In the genomic region with DNA sequence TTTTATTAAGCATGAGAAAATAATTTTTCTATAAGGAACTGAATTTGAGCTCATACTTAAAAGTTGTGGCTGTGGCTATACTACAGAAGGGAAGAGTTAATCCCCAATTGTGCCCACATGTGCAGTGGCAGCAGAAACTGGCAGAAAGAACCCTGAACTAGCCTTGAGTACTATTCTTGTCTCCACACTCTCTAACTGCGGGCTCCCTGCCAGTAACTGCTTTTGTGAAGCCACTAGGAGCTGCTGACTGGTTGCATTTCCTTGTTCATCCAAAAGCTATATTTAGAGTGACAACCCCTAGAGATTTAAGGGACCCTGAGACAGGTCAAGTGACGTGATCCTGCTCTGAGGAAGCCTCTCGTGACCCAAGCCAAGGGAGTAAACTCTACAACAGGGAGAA, we compare ENCODE assay signal across 14 cellular contexts.
DNase-seq lines count a peak whose midpoint lies in the region; ATAC-seq and TF ChIP-seq lines count a peak whose summit lies in the region.
"Had no signal": no experiment of that assay in that cellular context is flagged by ENCODE, and none has a peak within 500 bp of the region (broad histone marks: within the 10 kb centered on the region; RNA-seq: fewer than 3 reads in every experiment).

No MANE protein-coding gene starts in this region.

- in situ Hi-C loops in mammary epithelial cell (cut with MboI; ENCODE audit: low sequenced_read_pairs in 2 of 2) = no loop called here
- in situ Hi-C loops in HAP-1 (cut with MboI; ENCODE audit: low sequenced_read_pairs) = no loop called here

- H3K4me1 ChIP-seq in mammary epithelial cell (ENCODE audit: insufficient read depth, low read length) (peaks cover 9% of the 10 kb centered on the region), aorta (ENCODE audit: control insufficient read depth in 1 of 2, insufficient read depth in 2 of 2, low read length in 2 of 2) (no peaks in the 10 kb centered on the region), HAP-1 (no peaks in the 10 kb centered on the region)
- H3K4me1 ChIP-seq: A549, SJSA1 had no signal

- H3K36me3 ChIP-seq in mammary epithelial cell (ENCODE audit: insufficient read depth, low read length) (no peaks in the 10 kb centered on the region), aorta (ENCODE audit: control insufficient read depth in 1 of 2, insufficient read depth in 2 of 2, low read length in 1 of 2) (no peaks in the 10 kb centered on the region), HAP-1 (replicated peaks) (no peaks in the 10 kb centered on the region)
- H3K36me3 ChIP-seq: esophagus squamous epithelium, SJSA1 had no signal

- H3K79me2 ChIP-seq in mammary epithelial cell (ENCODE audit: insufficient read depth, low read length) = no peaks in the 10 kb centered on the region

- H3K9me3 Mint-ChIP-seq in MCF 10A (ENCODE audit: unreplicated experiment) = no peaks in the 10 kb centered on the region

- POLR2A ChIA-PET in MCF 10A (lab: Yijun Ruan, JAX) = no interaction called here

- no peak for TF ChIP-seq CTCF in MCF 10A (IDR thresholded peaks at IDR 0.05; ENCODE audit: unreplicated experiment)
- no peak for TF ChIP-seq CTCF in mammary epithelial cell (conservative IDR thresholded peaks at IDR 0.05 in 1 of 2, IDR thresholded peaks at IDR 0.05 in 1 of 2; ENCODE audit: extremely low read depth in 1 of 2, insufficient read depth in 1 of 2, low read depth in 1 of 2, low read length in 2 of 2)

- H3K36me3 Mint-ChIP-seq in MCF 10A (ENCODE audit: insufficient read depth, unreplicated experiment) = no peaks in the 10 kb centered on the region

- no peaks in the 10 kb centered on the region for H4K20me1 ChIP-seq in mammary epithelial cell (ENCODE audit: insufficient read depth, low read length)

- intact Hi-C loops in MCF 10A (cut with micrococcal nuclease) (no loop called here), mammary epithelial cell (cut with micrococcal nuclease) (loop anchor here (10.0 kb wide), 1 partner anchor 773 kb away; no protein-coding TSS in a partner anchor), Right ventricle myocardium superior (cut with DNase I) (no loop called here), aorta (cut with DNase I) (no loop called here)

- CTCF ChIA-PET in MCF 10A (lab: Yijun Ruan, JAX) = interaction anchor here (0.6 kb wide), 2 partner anchors 18 to 56 kb away, joined by 3 to 4 read pairs; no protein-coding TSS in a partner anchor
- CTCF ChIA-PET in mammary epithelial cell (lab: Charles Lee; ENCODE audit: low non-redundant PET) = no interaction called here

- H3K27me3 ChIP-seq in mammary epithelial cell (ENCODE audit: insufficient read depth, low read length) = no peaks in the 10 kb centered on the region
- H3K27me3 ChIP-seq in aorta (ENCODE audit: control insufficient read depth in 1 of 2, insufficient read depth in 2 of 2, low read length in 1 of 2) = no peaks in the 10 kb centered on the region
- H3K27me3 ChIP-seq in HAP-1 (ENCODE audit: low read depth) = no peaks in the 10 kb centered on the region
- H3K27me3 ChIP-seq: esophagus squamous epithelium, SJSA1 had no signal

- ATAC-seq in Right ventricle myocardium superior (ENCODE audit: poor library complexity) (peak; percentile 96), aorta (ENCODE audit: low FRiP score) (peak; percentile 61)
- ATAC-seq: A549 had no signal

- no peak overlapping the region for H3K27ac Mint-ChIP-seq in MCF 10A (ENCODE audit: low read depth, unreplicated experiment)

- peaks cover 16% of the 10 kb centered on the region for H3K4me1 Mint-ChIP-seq in MCF 10A (ENCODE audit: insufficient read depth, unreplicated experiment)

- no peak overlapping the region for H3K4me3 Mint-ChIP-seq in MCF 10A (ENCODE audit: unreplicated experiment)

- no peak overlapping the region for H2AFZ ChIP-seq in mammary epithelial cell (ENCODE audit: low read depth, low read length)

- WGBS in mammary epithelial cell (ENCODE audit: low coverage, missing lambda C conversion rate) = 59% methylated on average over 3 of the region's 3 CpGs
- 4 to 5% methylated on average over 3 of the region's 3 CpGs for WGBS in aorta, 2 donors

- H3K4me2 ChIP-seq in mammary epithelial cell (ENCODE audit: insufficient read depth, low read depth, low read length) = no peak overlapping the region
- H3K4me2 ChIP-seq: A549 had no signal

- H3K9me3 ChIP-seq in mammary epithelial cell (replicated peaks; ENCODE audit: insufficient read depth, low read length) (no peaks in the 10 kb centered on the region), aorta (ENCODE audit: control insufficient read depth, low read length) (no peaks in the 10 kb centered on the region), HAP-1 (no peaks in the 10 kb centered on the region)
- H3K9me3 ChIP-seq: A549, esophagus squamous epithelium, SJSA1 had no signal

- BruUV-seq in MCF 10A (replicated peaks; lab: Mats Ljungman, UMichigan) (no TSS peak), mammary epithelial cell (replicated peaks; lab: Mats Ljungman, UMichigan) (no TSS peak)

- no peak overlapping the region for H3K9ac ChIP-seq in mammary epithelial cell (ENCODE audit: insufficient read depth, low read length)

- dilution Hi-C loops in mammary epithelial cell (cut with HindIII; ENCODE audit: low sequenced_read_pairs) = no loop called here

- H3K27me3 Mint-ChIP-seq in MCF 10A (ENCODE audit: insufficient read depth, unreplicated experiment) = no peaks in the 10 kb centered on the region

- H3K27ac ChIP-seq in mammary epithelial cell (ENCODE audit: insufficient read depth, low read depth, low read length) (no peak overlapping the region), aorta (ENCODE audit: low read depth in 1 of 2, low read length in 2 of 2) (no peak overlapping the region)
- H3K27ac ChIP-seq: A549, esophagus squamous epithelium, SJSA1 had no signal

- H3K4me3 ChIP-seq in mammary epithelial cell (replicated peaks in 1 of 3; ENCODE audit: insufficient read depth in 1 of 3, low read depth in 2 of 3, low read length in 3 of 3) (no peak overlapping the region), aorta (ENCODE audit: low read length in 2 of 2) (no peak overlapping the region), HAP-1 (no peak overlapping the region)
- H3K4me3 ChIP-seq: A549, esophagus squamous epithelium, SJSA1 had no signal

- peak; percentile 1 for DNase-seq in MCF 10A (ENCODE audit: unreplicated experiment)
- DNase-seq in mammary epithelial cell = no peak
- peak; percentile 86 for DNase-seq in Right ventricle myocardium superior
- peak; percentile 54 for DNase-seq in occipital lobe (lab: John Stamatoyannopoulos, UW)
- DNase-seq in aorta = peak in 1 of 2 donors; percentile 66
- DNase-seq in HAP-1 (ENCODE audit: low spot score in 2 of 2) = no peak
- DNase-seq in activated CD4-positive, CD25-positive, alpha-beta regulatory T cell treated with anti-CD3 and anti-CD28 coated beads, Interleukin-2, amount 50 U/mL, for 72 hours = no peak
- DNase-seq in GM03348 (ENCODE audit: low spot score) = no peak
- DNase-seq: activated CD4-positive, alpha-beta T cell treated with anti-CD3 and anti-CD28 coated beads for 4 hours; esophagus squamous epithelium; NCI-H510A; stimulated activated CD4-positive, alpha-beta T cell treated with anti-CD3 and anti-CD28 coated beads, Interleukin-4, amount 100 ng/mL, for 4 hours had no signal

Comparison
In these comparisons a context has a peak if more than half of its experiments do, and no peak if none do; other contexts are left out.
1. DNase-seq: peak in MCF 10A (single experiment), Right ventricle myocardium superior (single experiment) and occipital lobe (single experiment); none in mammary epithelial cell (single experiment), HAP-1 (0 of 2), activated CD4-positive, CD25-positive, alpha-beta regulatory T cell treated with anti-CD3 and anti-CD28 coated beads, Interleukin-2, amount 50 U/mL, for 72 hours (single experiment) and GM03348 (single experiment).